ENCODE assay signal across 16 cellular contexts in the genomic region with DNA sequence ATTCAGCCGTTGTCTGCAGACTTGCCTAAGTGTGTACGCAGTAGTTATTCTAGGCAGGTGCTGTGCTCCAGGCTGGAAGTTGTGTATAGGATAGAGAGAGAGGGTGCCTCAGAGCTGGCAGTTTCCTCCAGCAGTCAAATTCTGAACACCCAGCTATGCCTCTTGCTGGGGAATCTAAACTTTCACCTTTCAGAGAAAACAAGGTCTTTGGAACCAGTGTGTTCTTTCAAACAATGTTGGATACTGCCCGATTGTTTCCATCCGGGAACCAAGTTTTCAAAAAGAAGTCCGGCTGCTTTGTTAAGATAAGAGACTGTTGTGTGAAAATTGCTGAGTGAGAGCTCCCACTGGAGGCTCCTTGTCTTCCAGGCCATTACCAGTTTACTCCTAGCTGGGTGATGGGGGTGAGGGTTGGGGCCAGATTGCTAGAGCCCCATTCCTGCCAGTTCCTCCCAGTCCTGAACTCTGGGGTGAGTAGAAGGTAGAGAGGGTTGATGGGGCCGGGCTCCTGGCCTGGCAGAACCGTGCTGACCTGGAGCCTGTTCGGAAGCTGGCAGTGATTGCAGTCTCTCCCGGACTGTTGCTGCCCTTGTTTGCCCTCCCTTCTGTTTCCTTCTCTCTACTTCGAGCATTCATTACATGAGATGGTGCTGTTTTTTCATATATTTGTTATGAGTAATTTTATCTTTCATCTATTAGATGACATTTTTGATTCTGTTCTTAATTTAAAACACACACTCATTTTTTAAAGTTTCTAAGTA.
DNase-seq lines count a peak whose midpoint lies in the region; ATAC-seq and TF ChIP-seq lines count a peak whose summit lies in the region.
"Had no signal": no experiment of that assay in that cellular context is flagged by ENCODE, and none has a peak within 500 bp of the region (broad histone marks: within the 10 kb centered on the region; RNA-seq: fewer than 3 reads in every experiment).

No MANE protein-coding gene starts in this region.

- peaks cover 64% of the 10 kb centered on the region for H3K4me1 ChIP-seq in GM23338 (ENCODE audit: insufficient read depth)

- H3K79me2 ChIP-seq in GM23338 (replicated peaks; ENCODE audit: insufficient read depth): peaks cover 68% of the 10 kb centered on the region

- no peak overlapping the region for H2AFZ ChIP-seq in GM23338

- peak overlapping the region; percentile 73 for H3K4me2 ChIP-seq in GM23338

- peaks cover 11% of the 10 kb centered on the region; the same call in 1 of the 2 replicates for H3F3A ChIP-seq in GM23338 (replicated peaks; ENCODE audit: low read depth)

- no peaks in the 10 kb centered on the region for H3K27me3 ChIP-seq in GM23338 (ENCODE audit: insufficient read depth)

- 0 out of 2 replicates have a peak, but pooled peaks cover 3% of the 10 kb centered on the region for H4K20me1 ChIP-seq in GM23338 (replicated peaks; ENCODE audit: insufficient read depth)

- H3K36me3 ChIP-seq in GM23338 (ENCODE audit: insufficient read depth): no peaks in the 10 kb centered on the region

- no peak overlapping the region for H3K27ac ChIP-seq in GM23338 (ENCODE audit: low read depth)
- peak overlapping the region; percentile 60 for H3K27ac ChIP-seq in VCaP
- H3K27ac ChIP-seq: HL-60 had no signal

- H3K36me3 Mint-ChIP-seq in GM23338 (ENCODE audit: low read depth): no peaks in the 10 kb centered on the region

- peak; percentile 9 for ATAC-seq in GM23338
- peak; percentile 77 for ATAC-seq in left lobe of liver
- no peak for ATAC-seq in GM21786 (IDR thresholded peaks at IDR 0.05; ENCODE audit: unreplicated experiment)
- ATAC-seq in HG02970 (IDR thresholded peaks at IDR 0.05; ENCODE audit: low FRiP score, unreplicated experiment): no peak
- ATAC-seq: sciatic nerve had no signal

- DNase-seq in GM23338 (ENCODE audit: low spot score) (peak; percentile 28), left lobe of liver (ENCODE audit: low spot score) (peak; percentile 70), pulmonary artery endothelial cell (ENCODE audit: low read depth, low spot score) (peak; percentile 71), DMS79 treated with DMSO at 0.1 percent for 48 hours (lab: John Stamatoyannopoulos, UW) (no peak)
- DNase-seq in stimulated activated CD4-positive, alpha-beta T cell treated with anti-CD3 and anti-CD28 coated beads, Interleukin-15, amount 100 ng/mL, for 24 hours: no peak
- DNase-seq: activated CD4-positive, alpha-beta T cell treated with anti-CD3 and anti-CD28 coated beads, Interleukin-2, amount 10 ng/mL, durations not matched to agents 7 days and 5 days; activated effector memory CD4-positive, alpha-beta T cell treated with Interleukin-2 at 50 U/mL for 16 hours; kidney; NK-92 treated with Interleukin-12 subunit alpha and Interleukin-12 subunit beta, amount 100 ng/mL, for 24 hours; SW 1271 had no signal

- H3K9me2 ChIP-seq in GM23338 (ENCODE audit: insufficient read depth): no peaks in the 10 kb centered on the region

- no peak overlapping the region for H3K4me3 ChIP-seq in GM23338

- TF ChIP-seq CTCF in GM23338 (conservative IDR thresholded peaks at IDR 0.05; ENCODE audit: low read depth in 2 of 2): no peak
- no peak for TF ChIP-seq CTCF in VCaP (conservative IDR thresholded peaks at IDR 0.05)

- no peak overlapping the region for H3K4me3 Mint-ChIP-seq in GM23338
- H3K4me3 Mint-ChIP-seq: activated CD4-positive, alpha-beta T cell treated with anti-CD3 and anti-CD28 coated beads, Interleukin-2, amount 10 ng/mL, durations not matched to agents 7 days and 5 days; B cell had no signal

- H3K27ac Mint-ChIP-seq in GM23338: peak overlapping the region; percentile 92
- H3K27ac Mint-ChIP-seq: activated CD4-positive, alpha-beta T cell treated with anti-CD3 and anti-CD28 coated beads, Interleukin-2, amount 10 ng/mL, durations not matched to agents 7 days and 5 days; B cell had no signal

- peaks cover 79% of the 10 kb centered on the region for H3K4me1 Mint-ChIP-seq in GM23338

- no peaks in the 10 kb centered on the region for H3K9me3 Mint-ChIP-seq in GM23338
- H3K9me3 Mint-ChIP-seq: activated CD4-positive, alpha-beta T cell treated with anti-CD3 and anti-CD28 coated beads, Interleukin-2, amount 10 ng/mL, durations not matched to agents 7 days and 5 days had no signal

- H3K27me3 Mint-ChIP-seq in GM23338 (ENCODE audit: insufficient read depth, low read depth, poor library complexity): peaks cover 3% of the 10 kb centered on the region

TF ChIP-seq in GM23338, 12 proteins besides CTCF, POLR2A, EP300 and RAD21:
- TF ChIP-seq CREB1 (CRISPR knock-in tag; IDR thresholded peaks at IDR 0.05; ENCODE audit: low read depth) (no peak), NANOG (IDR thresholded peaks at IDR 0.05; ENCODE audit: borderline replicate concordance) (no peak), EZH2phosphoT487 (IDR thresholded peaks at IDR 0.05; ENCODE audit: unreplicated experiment) (no peak), STAT1 (IDR thresholded peaks at IDR 0.05; ENCODE audit: unreplicated experiment) (no peak), POLR2AphosphoS5 (IDR thresholded peaks at IDR 0.05; ENCODE audit: low read depth) (no peak), ZNF331 (CRISPR knock-in tag; IDR thresholded peaks at IDR 0.05; ENCODE audit: low read depth) (no peak), EZH2 (IDR thresholded peaks at IDR 0.05; ENCODE audit: low read depth, unreplicated experiment) (no peak)
- TF ChIP-seq, protein P1, sequence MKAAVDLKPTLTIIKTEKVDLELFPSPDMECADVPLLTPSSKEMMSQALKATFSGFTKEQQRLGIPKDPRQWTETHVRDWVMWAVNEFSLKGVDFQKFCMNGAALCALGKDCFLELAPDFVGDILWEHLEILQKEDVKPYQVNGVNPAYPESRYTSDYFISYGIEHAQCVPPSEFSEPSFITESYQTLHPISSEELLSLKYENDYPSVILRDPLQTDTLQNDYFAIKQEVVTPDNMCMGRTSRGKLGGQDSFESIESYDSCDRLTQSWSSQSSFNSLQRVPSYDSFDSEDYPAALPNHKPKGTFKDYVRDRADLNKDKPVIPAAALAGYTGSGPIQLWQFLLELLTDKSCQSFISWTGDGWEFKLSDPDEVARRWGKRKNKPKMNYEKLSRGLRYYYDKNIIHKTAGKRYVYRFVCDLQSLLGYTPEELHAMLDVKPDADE (IDR thresholded peaks at IDR 0.05): no peak
- TF ChIP-seq, protein P2, sequence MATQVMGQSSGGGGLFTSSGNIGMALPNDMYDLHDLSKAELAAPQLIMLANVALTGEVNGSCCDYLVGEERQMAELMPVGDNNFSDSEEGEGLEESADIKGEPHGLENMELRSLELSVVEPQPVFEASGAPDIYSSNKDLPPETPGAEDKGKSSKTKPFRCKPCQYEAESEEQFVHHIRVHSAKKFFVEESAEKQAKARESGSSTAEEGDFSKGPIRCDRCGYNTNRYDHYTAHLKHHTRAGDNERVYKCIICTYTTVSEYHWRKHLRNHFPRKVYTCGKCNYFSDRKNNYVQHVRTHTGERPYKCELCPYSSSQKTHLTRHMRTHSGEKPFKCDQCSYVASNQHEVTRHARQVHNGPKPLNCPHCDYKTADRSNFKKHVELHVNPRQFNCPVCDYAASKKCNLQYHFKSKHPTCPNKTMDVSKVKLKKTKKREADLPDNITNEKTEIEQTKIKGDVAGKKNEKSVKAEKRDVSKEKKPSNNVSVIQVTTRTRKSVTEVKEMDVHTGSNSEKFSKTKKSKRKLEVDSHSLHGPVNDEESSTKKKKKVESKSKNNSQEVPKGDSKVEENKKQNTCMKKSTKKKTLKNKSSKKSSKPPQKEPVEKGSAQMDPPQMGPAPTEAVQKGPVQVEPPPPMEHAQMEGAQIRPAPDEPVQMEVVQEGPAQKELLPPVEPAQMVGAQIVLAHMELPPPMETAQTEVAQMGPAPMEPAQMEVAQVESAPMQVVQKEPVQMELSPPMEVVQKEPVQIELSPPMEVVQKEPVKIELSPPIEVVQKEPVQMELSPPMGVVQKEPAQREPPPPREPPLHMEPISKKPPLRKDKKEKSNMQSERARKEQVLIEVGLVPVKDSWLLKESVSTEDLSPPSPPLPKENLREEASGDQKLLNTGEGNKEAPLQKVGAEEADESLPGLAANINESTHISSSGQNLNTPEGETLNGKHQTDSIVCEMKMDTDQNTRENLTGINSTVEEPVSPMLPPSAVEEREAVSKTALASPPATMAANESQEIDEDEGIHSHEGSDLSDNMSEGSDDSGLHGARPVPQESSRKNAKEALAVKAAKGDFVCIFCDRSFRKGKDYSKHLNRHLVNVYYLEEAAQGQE (IDR thresholded peaks at IDR 0.05; ENCODE audit: unreplicated experiment): no peak

Comparison
In these comparisons a context has a peak if more than half of its experiments do, and no peak if none do; other contexts are left out.
1. ATAC-seq: peak in GM23338 (single experiment) and left lobe of liver (single experiment); none in GM21786 (single experiment) and HG02970 (single experiment).
2. DNase-seq: peak in GM23338 (single experiment), left lobe of liver (single experiment) and pulmonary artery endothelial cell (single experiment); none in stimulated activated CD4-positive, alpha-beta T cell treated with anti-CD3 and anti-CD28 coated beads, Interleukin-15, amount 100 ng/mL, for 24 hours (single experiment) and DMS79 treated with DMSO at 0.1 percent for 48 hours (single experiment).